Comparison of ENCODE assay signal across 25 cellular contexts in genomic region chr9:86578722-86579121, GRCh38.
"Had no signal": no experiment of that assay in that cellular context is flagged by ENCODE, and none has a peak within 500 bp of the region (broad histone marks: within the 10 kb centered on the region; RNA-seq: fewer than 3 reads in every experiment).

No MANE protein-coding gene starts in this region.

- H3K27ac ChIP-seq: esophagus squamous epithelium, heart right ventricle, left lung, parathyroid adenoma, thoracic aorta, tibial nerve, upper lobe of right lung, uterus had no signal

- H3K4me2 ChIP-seq: smooth muscle cell had no signal

- DNase-seq: cerebellar nuclear complex; cortex of kidney; effector memory CD8-positive, alpha-beta T cell; erythroblast; esophagus squamous epithelium; foreskin melanocyte; glutamatergic neuron; heart right ventricle; hippocampal formation; left cardiac atrium; left lung; natural killer cell; stimulated activated CD4-positive, alpha-beta T cell treated with anti-CD3 and anti-CD28 coated beads, Interleukin-12 subunit alpha, Interleukin-12 subunit beta, amount 100 ng/mL, for 4 hours; stimulated activated CD4-positive, alpha-beta T cell treated with anti-CD3 and anti-CD28 coated beads, Interleukin-1b, Interleukin-23, amount 100 ng/mL, for 48 hours; stimulated activated CD4-positive, alpha-beta T cell treated with anti-CD3 and anti-CD28 coated beads, Interleukin-4, amount 100 ng/mL, for 1 hour; stimulated activated naive B cell treated with anti-CD40 and anti-IgM and Interleukin-4, amounts not matched to agents 10 μg/mL and 1 μg/mL and 100 μg/mL, for 72 hours; upper lobe of right lung; uterus had no signal

- H3K36me3 ChIP-seq: esophagus squamous epithelium, heart right ventricle, left lung, thoracic aorta, tibial nerve, upper lobe of right lung, uterus had no signal

- H3K79me2 ChIP-seq: parathyroid adenoma had no signal

- H3K36me3 Mint-ChIP-seq: natural killer cell; stimulated activated naive B cell treated with anti-CD40 and anti-IgM and Interleukin-4, amounts not matched to agents 10 μg/mL and 1 μg/mL and 100 μg/mL, for 72 hours had no signal

- H3K27me3 ChIP-seq: esophagus squamous epithelium, left lung, tibial nerve, upper lobe of right lung, uterus had no signal

- H3K9me3 Mint-ChIP-seq: effector memory CD8-positive, alpha-beta T cell; natural killer cell had no signal

- H3K4me1 ChIP-seq: left lung, parathyroid adenoma, upper lobe of right lung had no signal

- H2AFZ ChIP-seq: parathyroid adenoma had no signal

- H3K4me3 ChIP-seq: esophagus squamous epithelium, heart right ventricle, left lung, smooth muscle cell, thoracic aorta, tibial nerve, upper lobe of right lung, uterus had no signal

- ATAC-seq: effector memory CD8-positive, alpha-beta T cell; heart right ventricle; left cardiac atrium; left lung; natural killer cell; sciatic nerve; stimulated activated naive B cell treated with anti-CD40 and anti-IgM and Interleukin-4, amounts not matched to agents 10 μg/mL and 1 μg/mL and 100 μg/mL, for 72 hours; upper lobe of right lung had no signal

- H3K4me3 Mint-ChIP-seq: effector memory CD8-positive, alpha-beta T cell; natural killer cell; neural crest cell; stimulated activated naive B cell treated with anti-CD40 and anti-IgM and Interleukin-4, amounts not matched to agents 10 μg/mL and 1 μg/mL and 100 μg/mL, for 72 hours had no signal

- H3K9ac ChIP-seq: parathyroid adenoma had no signal

- H3K27ac Mint-ChIP-seq: effector memory CD8-positive, alpha-beta T cell; natural killer cell; progenitor cell of endocrine pancreas; stimulated activated naive B cell treated with anti-CD40 and anti-IgM and Interleukin-4, amounts not matched to agents 10 μg/mL and 1 μg/mL and 100 μg/mL, for 72 hours had no signal

- H3K9me3 ChIP-seq: esophagus squamous epithelium, heart right ventricle, left lung, thoracic aorta, tibial nerve, upper lobe of right lung, uterus had no signal

- H3K4me1 Mint-ChIP-seq: natural killer cell; stimulated activated naive B cell treated with anti-CD40 and anti-IgM and Interleukin-4, amounts not matched to agents 10 μg/mL and 1 μg/mL and 100 μg/mL, for 72 hours had no signal
